In genomic region chr9:76372345-76372744, GRCh38 we compare ENCODE assay signal across 1 cellular context.
TF ChIP-seq lines count a peak whose summit lies in the region.

No MANE protein-coding gene starts in this region.

TF ChIP-seq in HEK293, 187 proteins besides CTCF, POLR2A, EP300 and RAD21 (continued from another document):
- no peak for TF ChIP-seq PRDM10 (tag by site-specific recombination; IDR thresholded peaks at IDR 0.05)
- no peak for TF ChIP-seq PRDM2 (tag by site-specific recombination; IDR thresholded peaks at IDR 0.05; ENCODE audit: borderline replicate concordance)
- TF ChIP-seq ZNF426 (tag by site-specific recombination; IDR thresholded peaks at IDR 0.05), result no peak
- no peak for TF ChIP-seq ZNF623 (tag by site-specific recombination; IDR thresholded peaks at IDR 0.05)
